In genomic region chr4:104469794-104470193, GRCh38 we compare ENCODE assay signal across 29 cellular contexts. TPM values are rescaled to one million over a fixed set of nuclear protein-coding genes. Genes with fewer than 3 reads are reported as not detected.
DNase-seq lines count a peak whose midpoint lies in the region; ATAC-seq, FAIRE-seq and TF ChIP-seq lines count a peak whose summit lies in the region.
"Had no signal": no experiment of that assay in that cellular context is flagged by ENCODE, and none has a peak within 500 bp of the region (broad histone marks: within the 10 kb centered on the region; RNA-seq: fewer than 3 reads in every experiment).

No MANE protein-coding gene starts in this region.

- BruUV-seq in GM12878 (replicated peaks; lab: Mats Ljungman, UMichigan) (no TSS peak), PC-9 (replicated peaks; lab: Mats Ljungman, UMichigan) (no TSS peak)

- H3K9me3 ChIP-seq in GM12878 (replicated peaks; ENCODE audit: control insufficient read depth, insufficient read depth, low read length), result peaks cover 2% of the 10 kb centered on the region; the same call in 2 of the 3 replicates
- H3K9me3 ChIP-seq in PC-9 (ENCODE audit: insufficient read depth, low read depth), result no peaks in the 10 kb centered on the region
- H3K9me3 ChIP-seq: BE2C, BLaER1 had no signal

- H4K20me1 ChIP-seq in GM12878 (ENCODE audit: control insufficient read depth, insufficient read depth) (no peaks in the 10 kb centered on the region), PC-9 (ENCODE audit: insufficient read depth) (no peaks in the 10 kb centered on the region)
- H4K20me1 ChIP-seq: BLaER1 had no signal

- H3K9ac ChIP-seq in GM12878 (ENCODE audit: control insufficient read depth, insufficient read depth, low read length), result no peak overlapping the region
- H3K9ac ChIP-seq: BLaER1 had no signal

- H3F3A ChIP-seq in PC-9 (ENCODE audit: insufficient read depth, low read depth), result no peaks in the 10 kb centered on the region

- no peak overlapping the region for H3K27ac ChIP-seq in GM12878 (ENCODE audit: control insufficient read depth, insufficient read depth)
- no peak overlapping the region for H3K27ac ChIP-seq in PC-9
- H3K27ac ChIP-seq: BLaER1 had no signal

- DNase-seq in GM12878 (ENCODE audit: low read depth, low spot score), result no peak
- no peak for DNase-seq in putamen (ENCODE audit: low spot score)
- DNase-seq in PC-9, result no peak
- no peak for DNase-seq in activated gamma-delta T cell treated with Interleukin-2 at 50 U/mL for 16 hours
- DNase-seq: 8988T; ACHN; BE2C; C1 segment of cervical spinal cord; CD4-positive, alpha-beta memory T cell; CD4-positive, CD25-positive, alpha-beta regulatory T cell; CD8-positive, alpha-beta memory T cell; COR-L47; DMS 273 treated with DMSO at 0.1 percent for 48 hours; DMS153; DMS53; DMS79; DND-41; EL; GDM1 had no signal

- SMC1A ChIA-PET in GM12878 (lab: Charles Lee; ENCODE audit: uncharacterized antibody, unreplicated experiment), result interaction anchor here (0.6 to 2.6 kb wide), 5 partner anchors 14 to 87 kb away, joined by 3 to 8 read pairs (median 5); no protein-coding TSS in a partner anchor

- TF ChIP-seq POLR2A in GM12878 (IDR thresholded peaks at IDR 0.05; ENCODE audit: low read depth, low read length), result no peak

- in situ Hi-C loops in GM12878 (cut with MboI), result no loop called here

- TF ChIP-seq CTCF in GM12878 (IDR thresholded peaks at IDR 0.05 in 2 of 3, conservative IDR thresholded peaks at IDR 0.05 in 1 of 3; ENCODE audit: control insufficient read depth in 2 of 3, extremely low read depth in 1 of 3, insufficient read depth in 1 of 3, low read depth in 3 of 3, low read length in 3 of 3) (no peak), PC-9 (conservative IDR thresholded peaks at IDR 0.05) (no peak)

- H3K4me2 ChIP-seq in GM12878 (ENCODE audit: control insufficient read depth, insufficient read depth) (no peak overlapping the region), PC-9 (no peak overlapping the region)
- H3K4me2 ChIP-seq: BLaER1 had no signal

- H3K79me2 ChIP-seq in GM12878 (ENCODE audit: control insufficient read depth, insufficient read depth, low read length) (no peaks in the 10 kb centered on the region), PC-9 (ENCODE audit: low read depth) (no peaks in the 10 kb centered on the region)

- POLR2A ChIA-PET in GM12878 (lab: Charles Lee) (no interaction called here), PC-9 (lab: Charles Lee; ENCODE audit: unreplicated experiment) (no interaction called here)

- no peak for TF ChIP-seq EP300 in GM12878 (IDR thresholded peaks at IDR 0.05; ENCODE audit: borderline replicate concordance in 1 of 2, control insufficient read depth in 1 of 2, low read depth in 2 of 2, low read length in 2 of 2)

- H3K4me3 ChIP-seq in GM12878, result no peak overlapping the region
- no peak overlapping the region for H3K4me3 ChIP-seq in PC-9
- H3K4me3 ChIP-seq: BLaER1 had no signal

- ATAC-seq in GM18868 (IDR thresholded peaks at IDR 0.05; ENCODE audit: unreplicated experiment) (peak; percentile 47), HG02885 (IDR thresholded peaks at IDR 0.05; ENCODE audit: poor library complexity, unreplicated experiment) (peak; percentile 44), GM12878 (peak; percentile 69), HG02973 (IDR thresholded peaks at IDR 0.05; ENCODE audit: unreplicated experiment) (no peak)

- CTCF ChIA-PET in GM12878 (lab: Yijun Ruan, JAX), result interaction anchor here (0.6 to 1.0 kb wide), 3 partner anchors 14 to 553 kb away, joined by 3 to 4 read pairs (median 3); no protein-coding TSS in a partner anchor
- CTCF ChIA-PET in PC-9 (lab: Charles Lee), result no interaction called here

- RAD21 ChIA-PET in GM12878 (lab: Charles Lee; ENCODE audit: unreplicated experiment), result interaction anchor here (0.8 to 1.7 kb wide), 2 partner anchors 19 to 22 kb away, joined by 4 to 6 read pairs; no protein-coding TSS in a partner anchor

- H2AFZ ChIP-seq in GM12878 (ENCODE audit: control insufficient read depth, low read depth, low read length) (no peak overlapping the region), PC-9 (no peak overlapping the region)

- no peak for TF ChIP-seq RAD21 in GM12878 (IDR thresholded peaks at IDR 0.05; ENCODE audit: insufficient read depth, low read depth, low read length)

- FAIRE-seq in GM12878 (lab: Jason Lieb, UNC), result no peak
- FAIRE-seq in islet of Langerhans (lab: Jason Lieb, UNC), result peak; percentile 85
- FAIRE-seq: A204.1, GM12892, GM18507, GM19239 had no signal

- H3K36me3 ChIP-seq in GM12878 (ENCODE audit: control insufficient read depth in 2 of 2, insufficient read depth in 2 of 2, low read length in 1 of 2), result no peaks in the 10 kb centered on the region; a peak in 1 of 4 replicates
- H3K36me3 ChIP-seq in PC-9 (ENCODE audit: low read depth), result no peaks in the 10 kb centered on the region
- H3K36me3 ChIP-seq: BE2C, BLaER1 had no signal

- no peaks in the 10 kb centered on the region for H3K9me2 ChIP-seq in PC-9 (ENCODE audit: insufficient read depth)

- H3K4me1 ChIP-seq in GM12878 (ENCODE audit: control insufficient read depth, insufficient read depth, low read length) (no peaks in the 10 kb centered on the region), PC-9 (replicated peaks; ENCODE audit: insufficient read depth) (no peaks in the 10 kb centered on the region)
- H3K4me1 ChIP-seq: BE2C, BLaER1 had no signal

- intact Hi-C loops in GM12878 (cut with micrococcal nuclease; ENCODE audit: unreplicated experiment), result no loop called here
- intact Hi-C loops in PC-9 (cut with micrococcal nuclease; ENCODE audit: unreplicated experiment), result no loop called here

- no peaks in the 10 kb centered on the region for H3K27me3 ChIP-seq in GM12878 (replicated peaks in 1 of 2; ENCODE audit: control insufficient read depth in 2 of 2, insufficient read depth in 2 of 2, low read length in 1 of 2)
- H3K27me3 ChIP-seq in PC-9 (ENCODE audit: insufficient read depth, low read depth), result no peaks in the 10 kb centered on the region
- H3K27me3 ChIP-seq: BE2C, BLaER1 had no signal

TF ChIP-seq in GM12878, 131 proteins besides CTCF, POLR2A, EP300 and RAD21:
- TF ChIP-seq SPI1 (IDR thresholded peaks at IDR 0.05; ENCODE audit: borderline replicate concordance, insufficient read depth, low read depth, low read length) (no peak; the same call in 1 of the 2 replicates), TCF12 (IDR thresholded peaks at IDR 0.05; ENCODE audit: low read depth, low read length) (no peak), ZNF384 (IDR thresholded peaks at IDR 0.05; ENCODE audit: borderline replicate concordance, low read depth, low read length) (no peak), RBBP5 (conservative IDR thresholded peaks at IDR 0.05) (no peak)

RNA-seq across cellular contexts. Expression of gene CXXC4, which starts 24.9 kb away (rescaled TPM):
- total RNA-seq in GM12878 (2013; cell fraction: nucleolus; rRNA removed), result 16.2 and 18.9 TPM in 2 replicates
- total RNA-seq in GM12878 (2014; rRNA removed) (7.4 and 9.8 TPM in 2 replicates), GM12878 (2014; rRNA removed; fragmentation: Illumina TruSeq; extraction: Trizol) (10.8 and 12.1 TPM in 2 replicates), GM12878 (2021) (11.1 and 12.0 TPM in 2 replicates), PC-9 (2021) (0.76 and 0.80 TPM in 2 replicates)
- polyA plus RNA-seq in GM12878 (2011; ENCODE audit: low read depth), result 1.3 TPM
- polyA plus RNA-seq in GM12878 (2011; rRNA removed) (8.2 and 11.1 TPM in 2 replicates), GM12878 (2014; fragmentation: Illumina TruSeq; extraction: Trizol) (10.8 and 13.2 TPM in 2 replicates), GM12878 (2014; fragmentation: Nextera tagmentation; extraction: Ambion mirVana) (10 to 100 TPM in 1 of 2 experiments, 1 to 10 TPM in 1; 4.2 to 17.0 TPM), GM12878 (2014; rRNA removed) (6.1 and 6.2 TPM in 2 replicates), GM12878 (2016; fragmentation: Nextera tagmentation; extraction: Ambion mirVana) (1 to 10 TPM; 6.4 to 7.4 TPM)
- polyA plus RNA-seq in GM12878 (2011; cell fraction: cytosol; rRNA removed), result 2.6 and 2.9 TPM in 2 replicates
- 10.5 and 11.0 TPM in 2 replicates for polyA plus RNA-seq in GM12878 (2011; cell fraction: nucleus; rRNA removed)
- polyA plus RNA-seq in GM12878 (2012), result 2.8 and 3.5 TPM in 2 replicates
- polyA minus RNA-seq in GM12878 (2011; rRNA and poly(A)+ RNA removed), result 6.9 and 8.4 TPM in 2 replicates
- 4.3 and 4.8 TPM in 2 replicates for polyA minus RNA-seq in GM12878 (2011; cell fraction: cytosol; rRNA and poly(A)+ RNA removed)
- 7.5 and 14.7 TPM in 2 replicates for polyA minus RNA-seq in GM12878 (2011; cell fraction: nucleus; rRNA and poly(A)+ RNA removed)
- total RNA-seq: CD4-positive, CD25-positive, alpha-beta regulatory T cell; CD8-positive, alpha-beta memory T cell had no signal
- polyA plus RNA-seq: CD14-positive monocyte; CD4-positive, alpha-beta memory T cell; CD4-positive, CD25-positive, alpha-beta regulatory T cell had no signal
